In the genomic region with DNA sequence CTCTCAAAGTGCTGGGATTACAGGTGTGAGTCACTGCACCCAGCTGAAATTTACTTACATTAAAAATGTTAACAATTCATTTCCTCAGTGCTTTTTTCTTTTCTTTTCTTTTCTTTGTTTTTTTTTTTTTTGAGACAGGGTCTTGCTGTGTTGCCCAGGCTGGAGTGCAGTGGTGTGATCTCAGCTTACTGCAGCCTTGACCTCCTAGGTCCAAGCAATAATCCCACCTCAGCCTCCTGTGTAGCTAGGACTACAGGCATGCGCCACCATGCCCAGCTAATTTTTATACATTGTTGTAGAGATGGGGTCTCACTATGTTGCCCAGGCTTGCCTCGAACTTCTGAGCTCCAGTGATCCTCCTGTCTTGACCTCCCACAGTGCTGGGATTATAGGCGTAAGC, we compare ENCODE assay signal across 2 cellular contexts. TPM values are rescaled to one million over a fixed set of nuclear protein-coding genes. Genes with fewer than 3 reads are reported as not detected.
"Had no signal": no experiment of that assay in that cellular context is flagged by ENCODE, and none has a peak within 500 bp of the region (broad histone marks: within the 10 kb centered on the region; RNA-seq: fewer than 3 reads in every experiment).

No MANE protein-coding gene starts in this region.

RNA-seq across cellular contexts. Expression of gene CELA3A, which starts 2.5 kb away (rescaled TPM):
- total RNA-seq: G401 had no signal
- polyA plus RNA-seq: GM12878 had no signal

RNA-seq across cellular contexts. Expression of gene CELA3B, which starts 27.1 kb away (rescaled TPM):
- total RNA-seq: G401 had no signal
- polyA plus RNA-seq: GM12878 had no signal
